In genomic region chr2:15166878-15167277, GRCh38 we compare ENCODE assay signal across 7 cellular contexts.
"Had no signal": no experiment of that assay in that cellular context is flagged by ENCODE, and none has a peak within 500 bp of the region (broad histone marks: within the 10 kb centered on the region; RNA-seq: fewer than 3 reads in every experiment).

No MANE protein-coding gene starts in this region.

- H3K27ac Mint-ChIP-seq: IgD-negative memory B cell had no signal

- H3K27ac ChIP-seq: HL-60, KMS-11 had no signal

- FAIRE-seq: HepG2, HTR-8/SVneo had no signal

- H3K9ac ChIP-seq: KMS-11 had no signal

- ATAC-seq: HepG2 had no signal

- DNase-seq: KBM-7, KG1 had no signal

- H3K4me3 Mint-ChIP-seq: IgD-negative memory B cell had no signal

- H3K27me3 Mint-ChIP-seq: IgD-negative memory B cell had no signal

- H3K9me3 Mint-ChIP-seq: IgD-negative memory B cell had no signal

- H3K4me2 ChIP-seq: KMS-11 had no signal
